In the genomic region with DNA sequence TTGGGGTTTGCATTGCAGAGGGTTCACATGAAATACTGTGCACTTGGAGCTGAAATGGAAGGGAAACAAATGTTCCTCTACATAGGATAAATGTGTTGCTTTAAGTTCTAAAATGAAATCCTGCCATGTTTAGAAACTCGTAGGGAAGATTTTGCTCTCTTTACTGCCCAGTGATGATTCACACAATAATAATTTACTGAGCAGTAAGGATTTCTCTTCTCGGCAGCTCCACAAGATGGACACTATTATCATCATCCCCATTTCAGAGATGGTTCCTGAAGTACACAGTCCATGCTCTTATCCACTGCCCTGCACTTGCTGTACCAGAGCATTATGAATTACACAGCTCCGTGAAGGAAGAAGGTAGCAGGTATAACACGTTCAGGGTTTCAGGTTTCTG, we compare ENCODE assay signal across 23 cellular contexts. TPM values are rescaled to one million over a fixed set of nuclear protein-coding genes. Genes with fewer than 3 reads are reported as not detected.
DNase-seq lines count a peak whose midpoint lies in the region; ATAC-seq, FAIRE-seq and TF ChIP-seq lines count a peak whose summit lies in the region.
"Had no signal": no experiment of that assay in that cellular context is flagged by ENCODE, and none has a peak within 500 bp of the region (broad histone marks: within the 10 kb centered on the region; RNA-seq: fewer than 3 reads in every experiment).

No MANE protein-coding gene starts in this region.

- H3K27ac ChIP-seq in astrocyte (ENCODE audit: low read depth, low read length) (no peak overlapping the region), gastrocnemius medialis (no peak overlapping the region)
- H3K27ac ChIP-seq: C4-2B, colonic mucosa, psoas muscle, uterus had no signal

- no peaks in the 10 kb centered on the region for H3K36me3 ChIP-seq in astrocyte (ENCODE audit: insufficient read depth, low read length)
- no peaks in the 10 kb centered on the region for H3K36me3 ChIP-seq in gastrocnemius medialis
- H3K36me3 ChIP-seq: colonic mucosa, uterus had no signal

- no peaks in the 10 kb centered on the region for H3K36me3 Mint-ChIP-seq in astrocyte (ENCODE audit: low read depth, unreplicated experiment)
- peaks cover 0 to 4% of the 10 kb centered on the region in 2 donors for H3K36me3 Mint-ChIP-seq in stimulated activated naive B cell treated with anti-CD40 and anti-IgM and Interleukin-4, amounts not matched to agents 10 μg/mL and 1 μg/mL and 100 μg/mL, for 72 hours

- H4K20me1 ChIP-seq in astrocyte (ENCODE audit: insufficient read depth, low read length) = no peaks in the 10 kb centered on the region

- DNase-seq in A172 (ENCODE audit: low spot score) (peak; percentile 18), HT1080 (ENCODE audit: low read depth) (peak; percentile 36), astrocyte (ENCODE audit: low read depth) (peak; percentile 20), fibroblast of the aortic adventitia (ENCODE audit: low read depth) (peak; percentile 24), NCI-H2196 (lab: John Stamatoyannopoulos, UW; ENCODE audit: unreplicated experiment) (no peak), gastrocnemius medialis (no peak)
- DNase-seq in stimulated activated naive B cell treated with anti-CD40 and anti-IgM and Interleukin-4, amounts not matched to agents 10 μg/mL and 1 μg/mL and 100 μg/mL, for 72 hours = no peak
- DNase-seq: 8988T, activated gamma-delta T cell, aorta, colonic mucosa, NCI-H2029 treated with DMSO at 0.1 percent for 48 hours, NCI-H524, psoas muscle, SHP77, T-helper 1 cell, uterus had no signal

- peaks cover under 1% of the 10 kb centered on the region for H3K9me3 Mint-ChIP-seq in astrocyte (ENCODE audit: unreplicated experiment)
- no peaks in the 10 kb centered on the region for H3K9me3 Mint-ChIP-seq in stimulated activated naive B cell treated with anti-CD40 and anti-IgM and Interleukin-4, amounts not matched to agents 10 μg/mL and 1 μg/mL and 100 μg/mL, for 72 hours

- in situ Hi-C loops in gastrocnemius medialis (cut with MboI; ENCODE audit: low sequenced_read_pairs in 4 of 4) = no loop called here

- no peaks in the 10 kb centered on the region for H3K79me2 ChIP-seq in astrocyte (ENCODE audit: insufficient read depth, low read length)

- no peak overlapping the region for H3K9ac ChIP-seq in astrocyte (ENCODE audit: low read length)

- no peaks in the 10 kb centered on the region for H3K27me3 Mint-ChIP-seq in astrocyte (ENCODE audit: low read depth, unreplicated experiment)
- no peaks in the 10 kb centered on the region for H3K27me3 Mint-ChIP-seq in stimulated activated naive B cell treated with anti-CD40 and anti-IgM and Interleukin-4, amounts not matched to agents 10 μg/mL and 1 μg/mL and 100 μg/mL, for 72 hours

- peak overlapping the region; percentile 58 for H3K27ac Mint-ChIP-seq in astrocyte (ENCODE audit: unreplicated experiment)
- no peak overlapping the region for H3K27ac Mint-ChIP-seq in stimulated activated naive B cell treated with anti-CD40 and anti-IgM and Interleukin-4, amounts not matched to agents 10 μg/mL and 1 μg/mL and 100 μg/mL, for 72 hours
- H3K27ac Mint-ChIP-seq: mesothelial cell of epicardium, nephron had no signal

- peak; percentile 69 for FAIRE-seq in astrocyte (lab: Jason Lieb, UNC)
- FAIRE-seq: K562 had no signal

- no peaks in the 10 kb centered on the region for H3K27me3 ChIP-seq in astrocyte (ENCODE audit: insufficient read depth, low read length)
- no peaks in the 10 kb centered on the region for H3K27me3 ChIP-seq in gastrocnemius medialis
- H3K27me3 ChIP-seq: colonic mucosa, uterus had no signal

- peaks cover 11% of the 10 kb centered on the region for H3K4me1 Mint-ChIP-seq in astrocyte (ENCODE audit: low read depth, unreplicated experiment)
- peaks cover 2 to 5% of the 10 kb centered on the region in 2 donors for H3K4me1 Mint-ChIP-seq in stimulated activated naive B cell treated with anti-CD40 and anti-IgM and Interleukin-4, amounts not matched to agents 10 μg/mL and 1 μg/mL and 100 μg/mL, for 72 hours
- H3K4me1 Mint-ChIP-seq: mesothelial cell of epicardium, nephron had no signal

- ATAC-seq in stimulated activated naive B cell treated with anti-CD40 and anti-IgM and Interleukin-4, amounts not matched to agents 10 μg/mL and 1 μg/mL and 100 μg/mL, for 72 hours (replicated peaks) = no peak
- ATAC-seq in GM19328 (IDR thresholded peaks at IDR 0.05; ENCODE audit: unreplicated experiment) (no peak), gastrocnemius medialis (no peak)
- ATAC-seq: K562, left lobe of liver, psoas muscle had no signal

- no peaks in the 10 kb centered on the region for H3K9me3 ChIP-seq in astrocyte (ENCODE audit: insufficient read depth, low read depth, low read length)
- no peaks in the 10 kb centered on the region for H3K9me3 ChIP-seq in gastrocnemius medialis
- H3K9me3 ChIP-seq: colonic mucosa, psoas muscle, uterus had no signal

- no peak overlapping the region for H3K4me3 Mint-ChIP-seq in astrocyte (ENCODE audit: unreplicated experiment)
- no peak overlapping the region for H3K4me3 Mint-ChIP-seq in stimulated activated naive B cell treated with anti-CD40 and anti-IgM and Interleukin-4, amounts not matched to agents 10 μg/mL and 1 μg/mL and 100 μg/mL, for 72 hours
- H3K4me3 Mint-ChIP-seq: mesothelial cell of epicardium, nephron had no signal

- TF ChIP-seq CTCF in astrocyte (IDR thresholded peaks at IDR 0.05; ENCODE audit: insufficient read depth, low read depth, low read length) (no peak), fibroblast of the aortic adventitia (IDR thresholded peaks at IDR 0.05; ENCODE audit: insufficient read depth, low read length) (no peak), gastrocnemius medialis (IDR thresholded peaks at IDR 0.05 in 4 of 5, conservative IDR thresholded peaks at IDR 0.05 in 1 of 5) (no peak)

- H3K4me1 ChIP-seq in astrocyte (ENCODE audit: insufficient read depth, low read length) = peaks cover 17% of the 10 kb centered on the region
- no peaks in the 10 kb centered on the region for H3K4me1 ChIP-seq in gastrocnemius medialis
- H3K4me1 ChIP-seq: colonic mucosa, psoas muscle, uterus had no signal

- no peak for TF ChIP-seq POLR2A in gastrocnemius medialis (IDR thresholded peaks at IDR 0.05)

- H3K4me3 ChIP-seq in astrocyte (ENCODE audit: insufficient read depth, low read depth, low read length) (no peak overlapping the region), fibroblast of the aortic adventitia (ENCODE audit: low read depth, low read length) (no peak overlapping the region), gastrocnemius medialis (no peak overlapping the region)
- H3K4me3 ChIP-seq: colonic mucosa, K562, psoas muscle, uterus had no signal

- H3K4me2 ChIP-seq in astrocyte (ENCODE audit: low read length) = peak overlapping the region; percentile 51

- intact Hi-C loops in gastrocnemius medialis (cut with DNase I; ENCODE audit: low total_unique reads) = no loop called here

- no peak overlapping the region for H2AFZ ChIP-seq in astrocyte (ENCODE audit: low read depth, low read length)

RNA-seq across cellular contexts. Expression of a gene that starts 4.1 kb away (rescaled TPM):
- total RNA-seq in A172 (2014; rRNA removed; shearing (Covaris generic)) = not detected in 2 replicates
- total RNA-seq in HT1080 (2014; rRNA removed; shearing (Covaris generic)) = not detected in 2 replicates
- not detected in 2 replicates for polyA plus RNA-seq in HT1080 (2015; cell fraction: cytosol; rRNA removed)
- polyA plus RNA-seq in HT1080 (2015; cell fraction: nucleus; rRNA removed) = not detected in 2 replicates
- total RNA-seq in astrocyte (1.9 and 2.1 TPM in 2 replicates), fibroblast of the aortic adventitia (ENCODE audit: low replicate concordance) (0.82 and 4.8 TPM in 2 replicates), gastrocnemius medialis (under 1 TPM; 0.15 to 0.71 (median 0.44) TPM)
- polyA plus RNA-seq: K562 had no signal

RNA-seq across cellular contexts. Expression of a gene that starts 50.4 kb away (rescaled TPM):
- total RNA-seq in A172 (2014; rRNA removed; shearing (Covaris generic)) = not detected in 2 replicates
- total RNA-seq in HT1080 (2014; rRNA removed; shearing (Covaris generic)) = not detected in 2 replicates
- not detected in 2 replicates for polyA plus RNA-seq in HT1080 (2015; cell fraction: cytosol; rRNA removed)
- not detected in 2 replicates for polyA plus RNA-seq in HT1080 (2015; cell fraction: nucleus; rRNA removed)
- total RNA-seq in astrocyte = 2.5 and 3.2 TPM in 2 replicates
- not detected in 2 replicates for total RNA-seq in fibroblast of the aortic adventitia (ENCODE audit: low replicate concordance)
- total RNA-seq in gastrocnemius medialis = not detected
- total RNA-seq: aorta, colonic mucosa, K562, left lobe of liver, mesothelial cell of epicardium, psoas muscle, uterus had no signal
- polyA plus RNA-seq: aorta, K562, psoas muscle had no signal

Comparison
In these comparisons a context has a peak if more than half of its experiments do, and no peak if none do; other contexts are left out.
1. DNase-seq: peak in A172 (single experiment), HT1080 (single experiment), astrocyte (single experiment) and fibroblast of the aortic adventitia (single experiment); none in stimulated activated naive B cell treated with anti-CD40 and anti-IgM and Interleukin-4, amounts not matched to agents 10 μg/mL and 1 μg/mL and 100 μg/mL, for 72 hours (single experiment), NCI-H2196 (single experiment) and gastrocnemius medialis (0 of 2).